8 cellular contexts compared by ENCODE assay signal in the genomic region with DNA sequence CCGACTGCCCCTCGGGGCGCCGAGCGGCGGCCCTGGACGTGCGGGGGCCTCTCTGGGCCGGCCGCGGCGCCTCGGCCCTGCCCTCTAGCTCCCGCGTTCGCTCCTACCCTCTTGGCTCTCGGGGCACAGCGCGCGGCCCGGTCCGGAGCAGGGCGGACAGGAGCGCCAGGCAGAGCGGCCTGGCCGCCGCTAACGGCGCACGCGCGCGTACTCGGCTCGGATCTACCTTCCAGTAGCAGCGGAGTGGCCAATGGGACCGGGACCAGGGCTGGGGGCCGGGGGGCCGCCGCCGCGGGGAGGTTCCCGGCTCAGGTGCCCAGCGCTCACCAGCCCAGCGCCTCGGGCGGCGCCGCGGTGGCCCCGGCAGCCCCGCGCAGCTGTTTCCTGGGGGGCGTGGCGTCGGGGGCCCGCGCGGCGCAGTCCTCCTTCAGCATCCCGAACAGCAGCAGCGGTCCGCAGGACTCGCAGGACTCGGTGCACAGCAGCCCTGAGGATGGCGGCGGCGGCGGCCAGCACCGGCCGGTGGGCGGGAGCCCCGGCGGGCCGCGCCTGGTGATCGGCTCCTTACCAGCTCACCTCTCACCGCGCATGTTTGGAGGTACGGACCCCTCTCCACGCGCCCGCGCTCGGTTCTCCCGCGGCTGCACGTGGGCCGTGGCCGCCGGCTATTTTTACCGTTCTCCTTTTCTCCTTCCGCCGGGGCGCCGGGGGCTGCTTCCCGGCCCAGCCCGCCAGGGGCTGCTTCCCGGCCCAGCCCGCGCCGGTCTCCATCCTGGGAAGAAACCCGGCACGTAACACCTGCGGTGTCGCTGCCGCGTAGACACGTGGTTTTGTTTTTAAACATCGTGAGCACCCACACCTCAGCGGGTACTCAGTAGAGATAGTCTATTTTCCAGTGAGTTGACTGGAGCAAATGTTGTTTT.
DNase-seq lines count a peak whose midpoint lies in the region; ATAC-seq, FAIRE-seq and TF ChIP-seq lines count a peak whose summit lies in the region.
"Not testable (repeated sequence)": the region's sequence is repeated elsewhere in the genome, so short reads cannot be mapped to it uniquely, and the experiment has no call there.

No MANE protein-coding gene starts in this region.

- peak overlapping the region; percentile 79 for H3K9ac ChIP-seq in astrocyte (ENCODE audit: low read length)
- not testable (repeated sequence) for H3K9ac ChIP-seq in trophoblast cell (ENCODE audit: low read length)

- H4K8ac ChIP-seq in trophoblast cell (ENCODE audit: low read depth, low read length) = peak overlapping the region; percentile 63

- peak; percentile 79 for ATAC-seq in HG02840 (IDR thresholded peaks at IDR 0.05; ENCODE audit: low FRiP score, unreplicated experiment)

- peak overlapping the region; percentile 76 for H4K91ac ChIP-seq in trophoblast cell (ENCODE audit: low read depth, low read length)

- H3K27ac Mint-ChIP-seq in T-helper 1 cell treated with Interleukin-12 subunit alpha and Interleukin-12 subunit beta and Interleukin-4 antibody, amounts not matched to agents 30 μg/mL and 1 μg/mL, for 36 hours; astrocyte (ENCODE audit: unreplicated experiment): not testable (repeated sequence)

- H3K9me3 ChIP-seq in astrocyte (ENCODE audit: insufficient read depth, low read depth, low read length); left ventricle myocardium inferior (replicated peaks); trophoblast cell (ENCODE audit: insufficient read depth, low read depth, low read length): not testable (repeated sequence)

- H3K27ac ChIP-seq in astrocyte (ENCODE audit: low read depth, low read length) (peak overlapping the region; percentile 58), left ventricle myocardium inferior (replicated peaks) (peak overlapping the region; percentile 98), trophoblast cell (ENCODE audit: low read depth, low read length) (peak overlapping the region; percentile 57)

- H3K27me3 ChIP-seq in astrocyte (ENCODE audit: insufficient read depth, low read length); left ventricle myocardium inferior (ENCODE audit: low read depth); trophoblast cell (ENCODE audit: insufficient read depth, low read length): not testable (repeated sequence)

- DNase-seq in GM13976 (ENCODE audit: low spot score) (peak; percentile 50), NCI-H146 (lab: John Stamatoyannopoulos, UW) (peak; percentile 81), astrocyte (ENCODE audit: low read depth) (peak; percentile 52), left ventricle myocardium inferior (peak; percentile 75), trophoblast cell (peak; percentile 46 to 72), urothelium cell line (ENCODE audit: low spot score) (peak; percentile 70)

- not testable (repeated sequence) for H2AK5ac ChIP-seq in trophoblast cell (ENCODE audit: low read length)

- H2AFZ ChIP-seq in astrocyte (ENCODE audit: low read depth, low read length) = peak overlapping the region; percentile 85
- H2AFZ ChIP-seq in trophoblast cell (ENCODE audit: insufficient read depth, low read length, poor library complexity) = peak overlapping the region; percentile 90

- WGBS in trophoblast cell (ENCODE audit: extremely low coverage, insufficient coverage, insufficient read length) = no CpG with 5 or more reads among the region's 111 CpGs

- H4K12ac ChIP-seq in trophoblast cell (ENCODE audit: low read depth, low read length) = peak overlapping the region; percentile 18

- H3K9me3 Mint-ChIP-seq in T-helper 1 cell treated with Interleukin-12 subunit alpha and Interleukin-12 subunit beta and Interleukin-4 antibody, amounts not matched to agents 30 μg/mL and 1 μg/mL, for 36 hours; astrocyte (ENCODE audit: unreplicated experiment): not testable (repeated sequence)

- not testable (repeated sequence) for FAIRE-seq in astrocyte (lab: Jason Lieb, UNC); urothelium cell line (lab: Jason Lieb, UNC)

- not testable (repeated sequence) for TF ChIP-seq CTCF in GM13976 (IDR thresholded peaks at IDR 0.05; ENCODE audit: borderline replicate concordance, control extremely low read depth, extremely low read depth, insufficient read depth, missing control alignments); astrocyte (IDR thresholded peaks at IDR 0.05; ENCODE audit: insufficient read depth, low read depth, low read length); left ventricle myocardium inferior (IDR thresholded peaks at IDR 0.05; ENCODE audit: borderline replicate concordance)

- peak overlapping the region; percentile 61 for H3K4me3 ChIP-seq in astrocyte (ENCODE audit: insufficient read depth, low read depth, low read length)
- H3K4me3 ChIP-seq in left ventricle myocardium inferior = peak overlapping the region; percentile 90
- peak overlapping the region; percentile 95 for H3K4me3 ChIP-seq in trophoblast cell (ENCODE audit: low read depth, low read length)

- peak overlapping the region; percentile 20 for H2BK120ac ChIP-seq in trophoblast cell (ENCODE audit: insufficient read depth, low read length, poor library complexity)

- intact Hi-C loops in left ventricle myocardium inferior (cut with micrococcal nuclease) = not testable (repeated sequence)

- in situ Hi-C loops in GM13976 (cut with MboI; ENCODE audit: low sequenced_read_pairs, unreplicated experiment) = not testable (repeated sequence)

- H3K14ac ChIP-seq in trophoblast cell (ENCODE audit: low read length) = peak overlapping the region; percentile 72

- H3K36me3 Mint-ChIP-seq in T-helper 1 cell treated with Interleukin-12 subunit alpha and Interleukin-12 subunit beta and Interleukin-4 antibody, amounts not matched to agents 30 μg/mL and 1 μg/mL, for 36 hours (ENCODE audit: low read depth); astrocyte (ENCODE audit: low read depth, unreplicated experiment): not testable (repeated sequence)

- peak overlapping the region; percentile 57 for H2BK5ac ChIP-seq in trophoblast cell (ENCODE audit: low read depth, low read length, poor library complexity)

- not testable (repeated sequence) for H2BK12ac ChIP-seq in trophoblast cell (ENCODE audit: low read length)

- H3K18ac ChIP-seq in trophoblast cell (ENCODE audit: low read length) = peak overlapping the region; percentile 69

- not testable (repeated sequence) for H3K4me1 ChIP-seq in astrocyte (ENCODE audit: insufficient read depth, low read length); trophoblast cell (ENCODE audit: control insufficient read depth in 1 of 2, insufficient read depth in 2 of 2, low read length in 2 of 2)
- H3K4me1 ChIP-seq in left ventricle myocardium inferior = peaks cover 17% of the 10 kb centered on the region

- H3K36me3 ChIP-seq in astrocyte (ENCODE audit: insufficient read depth, low read length); left ventricle myocardium inferior; trophoblast cell (ENCODE audit: control insufficient read depth in 1 of 2, insufficient read depth in 2 of 2, low read length in 2 of 2): not testable (repeated sequence)

- H3K79me1 ChIP-seq in trophoblast cell (ENCODE audit: low read length) = not testable (repeated sequence)

- H3K79me2 ChIP-seq in astrocyte (ENCODE audit: insufficient read depth, low read length); trophoblast cell (ENCODE audit: control insufficient read depth, insufficient read depth, low read length, poor library complexity): not testable (repeated sequence)

- H3K4me3 Mint-ChIP-seq in T-helper 1 cell treated with Interleukin-12 subunit alpha and Interleukin-12 subunit beta and Interleukin-4 antibody, amounts not matched to agents 30 μg/mL and 1 μg/mL, for 36 hours = peak overlapping the region; percentile 59
- peak overlapping the region; percentile 82 for H3K4me3 Mint-ChIP-seq in astrocyte (ENCODE audit: unreplicated experiment)

- H3K4me2 ChIP-seq in astrocyte (ENCODE audit: low read length) = peak overlapping the region; percentile 82
- peak overlapping the region; percentile 73 for H3K4me2 ChIP-seq in trophoblast cell (ENCODE audit: low read length)

- H3K27me3 Mint-ChIP-seq in T-helper 1 cell treated with Interleukin-12 subunit alpha and Interleukin-12 subunit beta and Interleukin-4 antibody, amounts not matched to agents 30 μg/mL and 1 μg/mL, for 36 hours (ENCODE audit: low read depth) = peaks cover 45% of the 10 kb centered on the region
- not testable (repeated sequence) for H3K27me3 Mint-ChIP-seq in astrocyte (ENCODE audit: low read depth, unreplicated experiment)

- not testable (repeated sequence) for H3K4ac ChIP-seq in trophoblast cell (ENCODE audit: low read depth, low read length)

- H3K4me1 Mint-ChIP-seq in T-helper 1 cell treated with Interleukin-12 subunit alpha and Interleukin-12 subunit beta and Interleukin-4 antibody, amounts not matched to agents 30 μg/mL and 1 μg/mL, for 36 hours (ENCODE audit: low read depth); astrocyte (ENCODE audit: low read depth, unreplicated experiment): not testable (repeated sequence)

- H3K23ac ChIP-seq in trophoblast cell (ENCODE audit: low read length) = not testable (repeated sequence)

- not testable (repeated sequence) for H4K20me1 ChIP-seq in astrocyte (ENCODE audit: insufficient read depth, low read length)

Comparison
In these comparisons a context has a peak if more than half of its experiments do, and no peak if none do; other contexts are left out.
1. Peak in every context shown above with its lines: DNase-seq, ATAC-seq, H3K4me3 ChIP-seq and H3K27ac ChIP-seq.